ENCODE assay signal across 8 cellular contexts in the genomic region with DNA sequence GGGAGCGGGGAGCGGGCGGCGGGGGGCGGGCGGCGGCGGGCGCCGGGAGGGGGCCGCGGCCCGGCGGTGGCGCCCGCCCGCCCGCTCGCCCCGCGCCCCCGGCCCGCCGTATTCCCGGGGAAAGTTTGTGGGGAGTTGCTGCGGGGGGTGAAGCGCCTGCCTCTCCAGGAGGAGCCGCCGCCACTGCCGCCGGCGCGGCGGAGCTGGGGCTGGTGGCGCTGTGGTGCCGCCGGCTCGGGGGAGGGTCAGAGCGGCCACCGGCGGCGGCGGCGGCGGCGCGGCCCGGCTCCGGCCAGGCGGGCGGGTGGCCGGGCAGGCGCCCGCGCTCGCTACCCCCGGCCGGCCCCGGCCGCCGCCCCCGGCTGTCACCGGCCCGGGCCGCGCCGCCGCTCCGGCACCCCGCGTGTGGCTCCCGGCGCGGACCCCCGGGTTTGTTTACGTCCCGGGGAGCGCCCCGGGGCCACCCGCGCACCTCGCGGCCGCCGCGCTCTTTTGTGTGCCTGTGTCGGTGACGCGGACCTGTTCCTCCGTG. TPM values are rescaled to one million over a fixed set of nuclear protein-coding genes. Genes with fewer than 3 reads are reported as not detected.
DNase-seq lines count a peak whose midpoint lies in the region; ATAC-seq, FAIRE-seq and TF ChIP-seq lines count a peak whose summit lies in the region.

No MANE protein-coding gene starts in this region.

- H3K4me1 Mint-ChIP-seq in MCF 10A (ENCODE audit: insufficient read depth, unreplicated experiment) (peaks cover 21% of the 10 kb centered on the region), immature natural killer cell (peaks cover 22 to 49% of the 10 kb centered on the region in 2 donors)

- H3K79me2 ChIP-seq in OCI-LY7 (ENCODE audit: insufficient read depth, low read depth, low read length) (peaks cover 48% of the 10 kb centered on the region), smooth muscle cell (ENCODE audit: low read depth) (peaks cover 53% of the 10 kb centered on the region)

- intact Hi-C loops in OCI-LY7 (cut with micrococcal nuclease; ENCODE audit: unreplicated experiment) (loop anchor here (5.0 kb wide), 2 partner anchors 121 to 456 kb away; no protein-coding TSS in a partner anchor), MCF 10A (cut with micrococcal nuclease) (no loop called here)

- no peaks in the 10 kb centered on the region for H3K27me3 ChIP-seq in HAP-1 (ENCODE audit: low read depth)
- H3K27me3 ChIP-seq in smooth muscle cell (ENCODE audit: low read depth), result no peaks in the 10 kb centered on the region

- POLR2A ChIA-PET in OCI-LY7 (lab: Charles Lee) (no interaction called here), MCF 10A (lab: Yijun Ruan, JAX) (interaction anchor here (0.6 kb wide), 1 partner anchor 145 kb away, joined by 3 read pairs; no protein-coding TSS in a partner anchor)

- TF ChIP-seq CTCF in D721Med (IDR thresholded peaks at IDR 0.05; ENCODE audit: insufficient read depth, missing control alignments), result peak; percentile 30
- no peak for TF ChIP-seq CTCF in OCI-LY7 (conservative IDR thresholded peaks at IDR 0.05; ENCODE audit: low read length)
- TF ChIP-seq CTCF in MCF 10A (IDR thresholded peaks at IDR 0.05; ENCODE audit: unreplicated experiment), result no peak
- no peak for TF ChIP-seq CTCF in smooth muscle cell (IDR thresholded peaks at IDR 0.05; ENCODE audit: borderline replicate concordance, insufficient read depth, poor library complexity, severe bottlenecking)

- H3K4me2 ChIP-seq in OCI-LY7 (ENCODE audit: low read length) (peak overlapping the region; percentile 86), smooth muscle cell (peak overlapping the region; percentile 84)

- no peak for ATAC-seq in GM21360 (IDR thresholded peaks at IDR 0.05; ENCODE audit: unreplicated experiment)

- H3K27ac Mint-ChIP-seq in MCF 10A (ENCODE audit: low read depth, unreplicated experiment), result no peak overlapping the region
- no peak overlapping the region for H3K27ac Mint-ChIP-seq in immature natural killer cell

- H3K36me3 Mint-ChIP-seq in MCF 10A (ENCODE audit: insufficient read depth, unreplicated experiment) (no peaks in the 10 kb centered on the region), immature natural killer cell (no peaks in the 10 kb centered on the region)

- no peaks in the 10 kb centered on the region for H3K9me2 ChIP-seq in OCI-LY7 (ENCODE audit: insufficient read depth, low read length)

- H3K27me3 Mint-ChIP-seq in MCF 10A (ENCODE audit: insufficient read depth, unreplicated experiment), result no peaks in the 10 kb centered on the region
- peaks cover 0 to 7% (median 6%) of the 10 kb centered on the region in 3 donors for H3K27me3 Mint-ChIP-seq in immature natural killer cell (ENCODE audit: low read depth in 3 of 3)

- H3K36me3 ChIP-seq in HAP-1 (replicated peaks) (no peaks in the 10 kb centered on the region; the same call in none of the 2 replicates), OCI-LY7 (ENCODE audit: insufficient read depth, low read length) (peaks cover 39% of the 10 kb centered on the region), smooth muscle cell (ENCODE audit: low read depth) (no peaks in the 10 kb centered on the region)

- peak overlapping the region; percentile 86 for H3K9ac ChIP-seq in smooth muscle cell (ENCODE audit: low read depth)

- no peak for DNase-seq in D721Med (ENCODE audit: insufficient read length, low spot score)
- peak in 1 of 2 experiments; percentile 57 for DNase-seq in HAP-1 (ENCODE audit: low spot score in 2 of 2)
- DNase-seq in OCI-LY7 (ENCODE audit: low spot score), result peak; percentile 60
- peak; percentile 45 for DNase-seq in MCF 10A (ENCODE audit: unreplicated experiment)
- peak; percentile 7 to 26 (median 19) for DNase-seq in immature natural killer cell
- no peak for DNase-seq in smooth muscle cell (lab: John Stamatoyannopoulos, UW; ENCODE audit: unreplicated experiment)
- DNase-seq in AML-193 (lab: John Stamatoyannopoulos, UW), result no peak

- in situ Hi-C loops in HAP-1 (cut with MboI; ENCODE audit: low sequenced_read_pairs), result no loop called here

- peaks cover 3% of the 10 kb centered on the region for H3F3A ChIP-seq in smooth muscle cell (ENCODE audit: low read depth)

- BruUV-seq in OCI-LY7 (replicated peaks; lab: Mats Ljungman, UMichigan) (no TSS peak), MCF 10A (replicated peaks; lab: Mats Ljungman, UMichigan) (no TSS peak)

- peaks cover 44% of the 10 kb centered on the region for H3K4me1 ChIP-seq in HAP-1
- H3K4me1 ChIP-seq in OCI-LY7 (ENCODE audit: insufficient read depth, low read length, poor library complexity, severe bottlenecking), result peaks cover 53% of the 10 kb centered on the region
- peaks cover 46% of the 10 kb centered on the region for H3K4me1 ChIP-seq in smooth muscle cell (ENCODE audit: low read depth)

- H3K9me3 ChIP-seq in HAP-1 (no peaks in the 10 kb centered on the region), OCI-LY7 (ENCODE audit: low read length) (no peaks in the 10 kb centered on the region), smooth muscle cell (replicated peaks; ENCODE audit: low read depth) (no peaks in the 10 kb centered on the region)

- H3K4me3 ChIP-seq in HAP-1, result peak overlapping the region; percentile 58
- peak overlapping the region; percentile 78 for H3K4me3 ChIP-seq in OCI-LY7 (ENCODE audit: low read depth, low read length, poor library complexity, severe bottlenecking)
- peak overlapping the region; percentile 87 for H3K4me3 ChIP-seq in smooth muscle cell

- H3K4me3 Mint-ChIP-seq in MCF 10A (ENCODE audit: unreplicated experiment), result peak overlapping the region; percentile 78
- H3K4me3 Mint-ChIP-seq in immature natural killer cell, result peak overlapping the region in 2 of 5 donors; percentile 56 to 58

- CTCF ChIA-PET in OCI-LY7 (lab: Charles Lee; ENCODE audit: unreplicated experiment) (no interaction called here), MCF 10A (lab: Yijun Ruan, JAX) (interaction anchor here (0.6 to 0.7 kb wide), 2 partner anchors 257 to 429 kb away, joined by 3 to 4 read pairs; no protein-coding TSS in a partner anchor)

- 0% methylated on average over 11 of the region's 90 CpGs for WGBS in smooth muscle cell (ENCODE audit: low lambda C conversion rate)

- H3K27ac ChIP-seq in OCI-LY7 (ENCODE audit: low read depth, low read length, poor library complexity, severe bottlenecking) (peak overlapping the region; percentile 72), smooth muscle cell (ENCODE audit: low read depth) (peak overlapping the region; percentile 50)

- H2AFZ ChIP-seq in OCI-LY7 (ENCODE audit: low read length) (no peak overlapping the region), smooth muscle cell (ENCODE audit: low read depth) (no peak overlapping the region)

- peaks cover 20% of the 10 kb centered on the region; the same call in 1 of the 2 replicates for H4K20me1 ChIP-seq in OCI-LY7 (ENCODE audit: insufficient read depth, low read length)
- peaks cover 45% of the 10 kb centered on the region for H4K20me1 ChIP-seq in smooth muscle cell (ENCODE audit: low read depth)

- no peaks in the 10 kb centered on the region for H3K9me3 Mint-ChIP-seq in MCF 10A (ENCODE audit: unreplicated experiment)
- H3K9me3 Mint-ChIP-seq in immature natural killer cell, result no peaks in the 10 kb centered on the region

- no peak for FAIRE-seq in D721Med (lab: Jason Lieb, UNC)

RNA-seq across cellular contexts. Expression of a gene that starts 0.9 kb away (rescaled TPM):
- 131 and 143 TPM in 2 replicates for total RNA-seq in OCI-LY7 (2014; rRNA removed; shearing (Covaris generic))
- total RNA-seq in OCI-LY7 (2022), result 199 and 247 TPM in 2 replicates
- 47.6 and 63.7 TPM in 2 replicates for total RNA-seq in MCF 10A (2022)
- polyA plus RNA-seq in immature natural killer cell, result 10 to 100 TPM in 2 of 3 donors, 1 to 10 TPM in 1; 3.1 to 25.9 (median 12.5) TPM
- total RNA-seq in smooth muscle cell, result 56.3 and 70.1 TPM in 2 replicates
- polyA plus RNA-seq in smooth muscle cell, result 67.5 and 78.4 TPM in 2 replicates

Comparison
In these comparisons a context has a peak if more than half of its experiments do, and no peak if none do; other contexts are left out.
1. DNase-seq: peak in OCI-LY7 (single experiment), MCF 10A (single experiment) and immature natural killer cell (3 of 3); none in D721Med (single experiment), smooth muscle cell (single experiment) and AML-193 (0 of 2).
2. Peak in every context shown above with its lines, with median percentiles within 50 percentile points of each other: H3K4me3 ChIP-seq.